ENCODE assay signal across 25 cellular contexts in the genomic region with DNA sequence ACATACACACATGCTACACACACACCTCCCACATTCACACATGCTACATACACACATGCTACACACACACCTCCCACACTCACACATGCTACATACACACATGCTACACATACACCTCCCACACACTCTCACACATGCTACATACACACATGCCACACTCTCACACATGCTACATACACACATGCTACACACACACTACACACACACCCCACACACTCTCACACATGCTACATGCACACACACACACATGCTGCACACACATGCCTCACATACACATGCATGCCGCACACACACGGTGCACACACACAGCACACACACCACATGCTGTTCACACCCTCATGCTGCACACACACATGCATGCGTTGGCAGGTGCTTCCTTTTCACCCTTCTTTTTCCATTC.
"Had no signal": no experiment of that assay in that cellular context is flagged by ENCODE, and none has a peak within 500 bp of the region (broad histone marks: within the 10 kb centered on the region; RNA-seq: fewer than 3 reads in every experiment).

No MANE protein-coding gene starts in this region.

- H3K4me3 Mint-ChIP-seq: activated CD4-positive, alpha-beta memory T cell treated with anti-CD3 and anti-CD28 coated beads for 36 hours; activated CD4-positive, alpha-beta T cell treated with anti-CD3 and anti-CD28 coated beads, Interleukin-2, amount 10 ng/mL, durations not matched to agents 7 days and 5 days; activated naive CD4-positive, alpha-beta T cell treated with anti-CD3 and anti-CD28 coated beads, Interleukin-2, amount 10 ng/mL, durations not matched to agents 7 days and 5 days; activated naive CD8-positive, alpha-beta T cell treated with anti-CD3 and anti-CD28 coated beads for 36 hours; activated T-cell treated with anti-CD3 and anti-CD28 coated beads, Interleukin-2, amount 50 U/mL, for 72 hours; T-cell had no signal

- DNase-seq: activated CD4-positive, alpha-beta memory T cell treated with anti-CD3 and anti-CD28 coated beads for 36 hours; activated CD4-positive, alpha-beta T cell treated with anti-CD3 and anti-CD28 coated beads, Interleukin-2, amount 10 ng/mL, durations not matched to agents 7 days and 5 days; activated CD4-positive, CD25-positive, alpha-beta regulatory T cell; activated gamma-delta T cell treated with Interleukin-2 at 50 U/mL for 16 hours; activated naive CD4-positive, alpha-beta T cell treated with anti-CD3 and anti-CD28 coated beads, Interleukin-2, amount 10 ng/mL, durations not matched to agents 7 days and 5 days; activated naive CD8-positive, alpha-beta T cell treated with anti-CD3 and anti-CD28 coated beads for 36 hours; activated T-cell treated with anti-CD3 and anti-CD28 coated beads, Interleukin-2, amount 50 U/mL, for 72 hours; central memory CD4-positive, alpha-beta T cell; NCI-H1092 treated with DMSO at 0.1 percent for 48 hours; NCI-H1417 treated with DMSO at 0.1 percent for 48 hours; NCI-H1694; NCI-H2029; NCI-H2107; NCI-H510A treated with DMSO at 0.1 percent for 48 hours; NK-92 treated with Interleukin-12 subunit alpha and Interleukin-12 subunit beta, amount 100 ng/mL, for 24 hours; OCI-M1; RPMI8226; T-cell; T-helper 2 cell; T1000 had no signal

- H3K36me3 Mint-ChIP-seq: activated CD4-positive, alpha-beta memory T cell treated with anti-CD3 and anti-CD28 coated beads for 36 hours; activated naive CD4-positive, alpha-beta T cell treated with anti-CD3 and anti-CD28 coated beads, Interleukin-2, amount 10 ng/mL, durations not matched to agents 7 days and 5 days; activated naive CD8-positive, alpha-beta T cell treated with anti-CD3 and anti-CD28 coated beads for 36 hours; T-cell had no signal

- FAIRE-seq: TTC549 had no signal

- ATAC-seq: activated T-cell treated with anti-CD3 and anti-CD28 coated beads, Interleukin-2, amount 50 U/mL, for 72 hours; Panc1; Right ventricle myocardium inferior; T-cell had no signal

- H3K27ac Mint-ChIP-seq: activated CD4-positive, alpha-beta memory T cell treated with anti-CD3 and anti-CD28 coated beads for 36 hours; activated CD4-positive, alpha-beta T cell treated with anti-CD3 and anti-CD28 coated beads, Interleukin-2, amount 10 ng/mL, durations not matched to agents 7 days and 5 days; activated naive CD4-positive, alpha-beta T cell treated with anti-CD3 and anti-CD28 coated beads, Interleukin-2, amount 10 ng/mL, durations not matched to agents 7 days and 5 days; activated naive CD8-positive, alpha-beta T cell treated with anti-CD3 and anti-CD28 coated beads for 36 hours; activated T-cell treated with anti-CD3 and anti-CD28 coated beads, Interleukin-2, amount 50 U/mL, for 72 hours; activated T-helper 2 cell treated with anti-CD3 and anti-CD28 coated beads, Interferon-gamma antibody, Interleukin-2, Interleukin-4, amounts not matched to agents 10 μg/mL and 5 μg/mL and 100 μg/mL, durations not matched to agents 14 hours and 24 hours and 36 hours; T-cell had no signal

- H3K4me3 ChIP-seq: SK-N-MC had no signal

- H3K27ac ChIP-seq: SK-N-MC had no signal

- H3K27me3 Mint-ChIP-seq: activated CD4-positive, alpha-beta memory T cell treated with anti-CD3 and anti-CD28 coated beads for 36 hours; activated CD4-positive, alpha-beta T cell treated with anti-CD3 and anti-CD28 coated beads, Interleukin-2, amount 10 ng/mL, durations not matched to agents 7 days and 5 days; activated naive CD4-positive, alpha-beta T cell treated with anti-CD3 and anti-CD28 coated beads, Interleukin-2, amount 10 ng/mL, durations not matched to agents 7 days and 5 days; activated naive CD8-positive, alpha-beta T cell treated with anti-CD3 and anti-CD28 coated beads for 36 hours; T-cell had no signal

- H3K4me1 Mint-ChIP-seq: activated CD4-positive, alpha-beta T cell treated with anti-CD3 and anti-CD28 coated beads, Interleukin-2, amount 10 ng/mL, durations not matched to agents 7 days and 5 days; activated naive CD4-positive, alpha-beta T cell treated with anti-CD3 and anti-CD28 coated beads, Interleukin-2, amount 10 ng/mL, durations not matched to agents 7 days and 5 days; activated naive CD8-positive, alpha-beta T cell treated with anti-CD3 and anti-CD28 coated beads for 36 hours; T-cell had no signal
